1 cellular context compared by ENCODE assay signal in genomic region chr20:32522775-32523612, GRCh38.
TF ChIP-seq lines count a peak whose summit lies in the region.

No MANE protein-coding gene starts in this region.

TF ChIP-seq in HepG2, 621 proteins besides CTCF, POLR2A, EP300 and RAD21 (continued from another document and continues in another):
- TF ChIP-seq ZNF574 (CRISPR knock-in tag; IDR thresholded peaks at IDR 0.05), result peak; percentile 83
- 0 out of 2 replicates have a peak, but pooled peaks have one; percentile 9 for TF ChIP-seq FOXO4 (CRISPR knock-in tag; conservative IDR thresholded peaks at IDR 0.05)
- TF ChIP-seq HES4 (CRISPR knock-in tag; IDR thresholded peaks at IDR 0.05; ENCODE audit: borderline replicate concordance), result no peak
- peak; percentile 18; the same call in 1 of the 2 replicates for TF ChIP-seq ZNF160 (CRISPR knock-in tag; IDR thresholded peaks at IDR 0.05)
- TF ChIP-seq SOX5 (CRISPR knock-in tag; IDR thresholded peaks at IDR 0.05; ENCODE audit: borderline replicate concordance), result peak; percentile 76
- TF ChIP-seq ZNF142 (CRISPR knock-in tag; IDR thresholded peaks at IDR 0.05), result peak; percentile 85
- TF ChIP-seq TFE3 (CRISPR knock-in tag; IDR thresholded peaks at IDR 0.05), result peak; percentile 74
- TF ChIP-seq TEAD3 (CRISPR knock-in tag; optimal IDR thresholded peaks at IDR 0.05; ENCODE audit: borderline replicate concordance), result peak; percentile 89
- peak; percentile 88; the same call in 1 of the 2 replicates for TF ChIP-seq ZNF569 (CRISPR knock-in tag; IDR thresholded peaks at IDR 0.05; ENCODE audit: borderline replicate concordance)
- TF ChIP-seq SOX6 (IDR thresholded peaks at IDR 0.05), result no peak
- peak; percentile 88 for TF ChIP-seq SOX6 (CRISPR knock-in tag; IDR thresholded peaks at IDR 0.05)
- peak; percentile 80; the same call in 1 of the 2 replicates for TF ChIP-seq ZNF552 (CRISPR knock-in tag; IDR thresholded peaks at IDR 0.05; ENCODE audit: borderline replicate concordance)
- no peak for TF ChIP-seq ZBTB3 (CRISPR knock-in tag; IDR thresholded peaks at IDR 0.05; ENCODE audit: borderline replicate concordance, low read depth)
- no peak for TF ChIP-seq SUZ12 (IDR thresholded peaks at IDR 0.05; ENCODE audit: low read depth, low read length)
- peak; percentile 79 for TF ChIP-seq ZNF891 (CRISPR knock-in tag; IDR thresholded peaks at IDR 0.05)
- TF ChIP-seq ZNF367 (CRISPR knock-in tag; IDR thresholded peaks at IDR 0.05; ENCODE audit: borderline replicate concordance), result no peak
- 0 out of 2 replicates have a peak, but pooled peaks have one; percentile 48 for TF ChIP-seq KLF6 (CRISPR knock-in tag; IDR thresholded peaks at IDR 0.05)
- no peak for TF ChIP-seq NBN (conservative IDR thresholded peaks at IDR 0.05)
- peak; percentile 84 for TF ChIP-seq IRF2 (CRISPR knock-in tag; IDR thresholded peaks at IDR 0.05)
- no peak for TF ChIP-seq MXD3 (CRISPR knock-in tag; IDR thresholded peaks at IDR 0.05)
- peak; percentile 72 for TF ChIP-seq NR2F6 (IDR thresholded peaks at IDR 0.05)
- TF ChIP-seq NR2F6 (CRISPR knock-in tag; IDR thresholded peaks at IDR 0.05), result peak; percentile 78
- peak; percentile 31; the same call in 1 of the 2 replicates for TF ChIP-seq BRD4 (CRISPR knock-in tag; IDR thresholded peaks at IDR 0.05)
- TF ChIP-seq HINFP (CRISPR knock-in tag; IDR thresholded peaks at IDR 0.05; ENCODE audit: low read depth), result peak; percentile 82
- no peak for TF ChIP-seq EZH2 (conservative IDR thresholded peaks at IDR 0.05; ENCODE audit: low read depth, low read length)
- 0 out of 2 replicates have a peak, but pooled peaks have one; percentile 15 for TF ChIP-seq MNT (IDR thresholded peaks at IDR 0.05)
- TF ChIP-seq ZNF281 (CRISPR knock-in tag; IDR thresholded peaks at IDR 0.05; ENCODE audit: borderline replicate concordance), result peak; percentile 89
- peak; percentile 87; the same call in 1 of the 2 replicates for TF ChIP-seq AHR (CRISPR knock-in tag; IDR thresholded peaks at IDR 0.05)
- peak; percentile 62; the same call in 1 of the 2 replicates for TF ChIP-seq ZNF784 (CRISPR knock-in tag; IDR thresholded peaks at IDR 0.05; ENCODE audit: borderline replicate concordance)
- peak; percentile 93 for TF ChIP-seq KDM3A (CRISPR knock-in tag; IDR thresholded peaks at IDR 0.05; ENCODE audit: low read depth)
- peak; percentile 30; the same call in 1 of the 2 replicates for TF ChIP-seq ZNF768 (CRISPR knock-in tag; IDR thresholded peaks at IDR 0.05)
- peak; percentile 64; the same call in 1 of the 2 replicates for TF ChIP-seq HIC2 (CRISPR knock-in tag; IDR thresholded peaks at IDR 0.05; ENCODE audit: low read depth)
